In the genomic region with DNA sequence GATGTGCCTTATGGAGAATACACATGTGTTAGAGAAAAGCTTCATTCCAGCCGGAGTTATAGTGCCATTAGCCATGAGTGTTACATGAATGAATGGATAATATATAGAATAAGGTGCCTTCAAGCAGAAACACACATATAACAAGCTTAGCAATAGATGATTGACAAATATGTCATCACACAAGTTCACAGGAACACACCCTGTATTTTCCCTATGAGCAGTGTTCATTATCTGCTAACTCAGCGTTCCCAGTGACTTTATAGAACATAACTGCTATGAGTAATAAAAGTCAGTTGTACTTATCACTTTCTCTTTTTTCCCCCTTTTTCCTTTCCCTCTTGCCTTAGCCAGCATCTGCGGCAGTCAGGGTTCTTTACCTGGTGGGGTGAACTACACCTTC, we compare ENCODE assay signal across 26 cellular contexts.
"Had no signal": no experiment of that assay in that cellular context is flagged by ENCODE, and none has a peak within 500 bp of the region (broad histone marks: within the 10 kb centered on the region; RNA-seq: fewer than 3 reads in every experiment).

No MANE protein-coding gene starts in this region.

- H3K9me3 ChIP-seq: colonic mucosa, esophagus squamous epithelium, ovary, psoas muscle, thoracic aorta, tibial nerve, vagina had no signal

- H3K4me3 ChIP-seq: colonic mucosa, esophagus squamous epithelium, lung, ovary, psoas muscle, skin epidermis, thoracic aorta, tibial nerve, vagina had no signal

- H3K27ac Mint-ChIP-seq: dendritic cell treated with granulocyte-macrophage colony-stimulating factor and Interleukin-4, amounts not matched to agents 40 ng/mL and 50 ng/mL, for 4 days; endodermal cell; mesothelial cell of epicardium; naive thymus-derived CD8-positive, alpha-beta T cell; nephron progenitor cell; stimulated activated naive B cell treated with anti-CD40 and anti-IgM and Interleukin-4, amounts not matched to agents 10 μg/mL and 1 μg/mL and 100 μg/mL, for 72 hours; stimulated activated naive CD8-positive, alpha-beta T cell treated with anti-CD3 and anti-CD28 coated beads, Interleukin-15, Interleukin-2, amounts not matched to agents 100 ng/mL and 50 ng/mL, for 24 hours had no signal

- H3K27ac ChIP-seq: colonic mucosa, esophagus squamous epithelium, ovary, psoas muscle, skin epidermis, thoracic aorta, tibial nerve, vagina had no signal

- H3K36me3 Mint-ChIP-seq: mesothelial cell of epicardium; naive thymus-derived CD8-positive, alpha-beta T cell; stimulated activated naive B cell treated with anti-CD40 and anti-IgM and Interleukin-4, amounts not matched to agents 10 μg/mL and 1 μg/mL and 100 μg/mL, for 72 hours had no signal

- H3K4me3 Mint-ChIP-seq: dendritic cell treated with granulocyte-macrophage colony-stimulating factor and Interleukin-4, amounts not matched to agents 40 ng/mL and 50 ng/mL, for 4 days; endodermal cell; mesothelial cell of epicardium; naive thymus-derived CD8-positive, alpha-beta T cell; nephron progenitor cell; stimulated activated naive B cell treated with anti-CD40 and anti-IgM and Interleukin-4, amounts not matched to agents 10 μg/mL and 1 μg/mL and 100 μg/mL, for 72 hours; stimulated activated naive CD8-positive, alpha-beta T cell treated with anti-CD3 and anti-CD28 coated beads, Interleukin-15, Interleukin-2, amounts not matched to agents 100 ng/mL and 50 ng/mL, for 24 hours had no signal

- H3K27me3 Mint-ChIP-seq: dendritic cell treated with granulocyte-macrophage colony-stimulating factor and Interleukin-4, amounts not matched to agents 40 ng/mL and 50 ng/mL, for 4 days had no signal

- H3K36me3 ChIP-seq: colonic mucosa, esophagus squamous epithelium, ovary, thoracic aorta, tibial nerve, vagina had no signal

- H3K27me3 ChIP-seq: colonic mucosa, ovary, tibial nerve, vagina had no signal

- H3K4me1 ChIP-seq: colonic mucosa, psoas muscle, tibial nerve, vagina had no signal

- FAIRE-seq: frontal cortex, keratinocyte had no signal

- DNase-seq: colonic mucosa; effector CD8-positive, alpha-beta T cell; endodermal cell; esophagus squamous epithelium; mesenchymal stem cell; naive thymus-derived CD8-positive, alpha-beta T cell; nephron progenitor cell; occipital lobe; ovary; posterior cingulate gyrus; psoas muscle; right cardiac atrium; stimulated activated CD4-positive, alpha-beta T cell treated with anti-CD3 and anti-CD28 coated beads, Interleukin-15, amount 100 ng/mL, for 24 hours; stimulated activated CD4-positive, alpha-beta T cell treated with anti-CD3 and anti-CD28 coated beads, Interleukin-2, amount 100 ng/mL, for 48 hours; stimulated activated naive B cell treated with anti-CD40 and anti-IgM and Interleukin-4, amounts not matched to agents 10 μg/mL and 1 μg/mL and 100 μg/mL, for 72 hours had no signal

- ATAC-seq: left lobe of liver; naive thymus-derived CD8-positive, alpha-beta T cell; psoas muscle; right cardiac atrium; stimulated activated naive B cell treated with anti-CD40 and anti-IgM and Interleukin-4, amounts not matched to agents 10 μg/mL and 1 μg/mL and 100 μg/mL, for 72 hours had no signal

- H3K4me1 Mint-ChIP-seq: endodermal cell; mesothelial cell of epicardium; naive thymus-derived CD8-positive, alpha-beta T cell; nephron progenitor cell; stimulated activated naive B cell treated with anti-CD40 and anti-IgM and Interleukin-4, amounts not matched to agents 10 μg/mL and 1 μg/mL and 100 μg/mL, for 72 hours had no signal

- H3K9me3 Mint-ChIP-seq: dendritic cell treated with granulocyte-macrophage colony-stimulating factor and Interleukin-4, amounts not matched to agents 40 ng/mL and 50 ng/mL, for 4 days; endodermal cell; mesothelial cell of epicardium; naive thymus-derived CD8-positive, alpha-beta T cell; nephron progenitor cell; stimulated activated naive B cell treated with anti-CD40 and anti-IgM and Interleukin-4, amounts not matched to agents 10 μg/mL and 1 μg/mL and 100 μg/mL, for 72 hours; stimulated activated naive CD8-positive, alpha-beta T cell treated with anti-CD3 and anti-CD28 coated beads, Interleukin-15, Interleukin-2, amounts not matched to agents 100 ng/mL and 50 ng/mL, for 24 hours had no signal
